Comparison of ENCODE assay signal across 10 cellular contexts in genomic region chr12:92745874-92746553, GRCh38. TPM values are rescaled to one million over a fixed set of nuclear protein-coding genes. Genes with fewer than 3 reads are reported as not detected.
DNase-seq lines count a peak whose midpoint lies in the region; ATAC-seq and TF ChIP-seq lines count a peak whose summit lies in the region.
"Had no signal": no experiment of that assay in that cellular context is flagged by ENCODE, and none has a peak within 500 bp of the region (broad histone marks: within the 10 kb centered on the region; RNA-seq: fewer than 3 reads in every experiment).

No MANE protein-coding gene starts in this region.

- TF ChIP-seq CTCF in HFFc6 (IDR thresholded peaks at IDR 0.05) (no peak; the same call in 1 of the 2 replicates), body of pancreas (IDR thresholded peaks at IDR 0.05) (no peak)

- intact Hi-C loops in body of pancreas (cut with DNase I): no loop called here

- H3K9me3 Mint-ChIP-seq in HFFc6: no peaks in the 10 kb centered on the region
- H3K9me3 Mint-ChIP-seq in effector memory CD8-positive, alpha-beta T cell: no peaks in the 10 kb centered on the region
- H3K9me3 Mint-ChIP-seq: stimulated activated naive CD8-positive, alpha-beta T cell treated with anti-CD3 and anti-CD28 coated beads, Interleukin-15, Interleukin-2, amounts not matched to agents 100 ng/mL and 50 ng/mL, for 24 hours had no signal

- no peaks in the 10 kb centered on the region for H3K36me3 Mint-ChIP-seq in HFFc6 (ENCODE audit: low read depth)
- H3K36me3 Mint-ChIP-seq in effector memory CD8-positive, alpha-beta T cell (ENCODE audit: insufficient read depth): peaks cover 3% of the 10 kb centered on the region

- peak; percentile 87 for DNase-seq in HFFc6
- peak; percentile 33 to 54 (median 36) for DNase-seq in body of pancreas
- peak; percentile 27 for DNase-seq in iPS-NIHi7 (ENCODE audit: extremely low spot score)
- DNase-seq in ecto neural progenitor cell (ENCODE audit: low spot score): no peak
- no peak for DNase-seq in effector memory CD8-positive, alpha-beta T cell
- DNase-seq in NCI-H526 treated with DMSO at 0.1 percent for 48 hours (lab: John Stamatoyannopoulos, UW): no peak
- no peak for DNase-seq in NCI-H1048 (lab: John Stamatoyannopoulos, UW)

- no peaks in the 10 kb centered on the region for H3K4me1 ChIP-seq in body of pancreas
- H3K4me1 ChIP-seq in subcutaneous abdominal adipose tissue (ENCODE audit: control insufficient read depth in 5 of 5, insufficient read depth in 5 of 5, low read length in 5 of 5): peaks cover 2 to 20% (median 14%) of the 10 kb centered on the region in 5 donors

- H3K27me3 ChIP-seq in body of pancreas (no peaks in the 10 kb centered on the region), subcutaneous abdominal adipose tissue (ENCODE audit: control insufficient read depth in 5 of 5, insufficient read depth in 4 of 5, low read length in 5 of 5) (no peaks in the 10 kb centered on the region)

- H3K4me3 Mint-ChIP-seq in HFFc6: peak overlapping the region; percentile 54
- no peak overlapping the region for H3K4me3 Mint-ChIP-seq in effector memory CD8-positive, alpha-beta T cell
- H3K4me3 Mint-ChIP-seq: stimulated activated naive CD8-positive, alpha-beta T cell treated with anti-CD3 and anti-CD28 coated beads, Interleukin-15, Interleukin-2, amounts not matched to agents 100 ng/mL and 50 ng/mL, for 24 hours had no signal

- peaks cover 28% of the 10 kb centered on the region for H3K4me1 Mint-ChIP-seq in HFFc6 (ENCODE audit: low read depth)
- H3K4me1 Mint-ChIP-seq in effector memory CD8-positive, alpha-beta T cell (ENCODE audit: low read depth in 2 of 2): peaks cover 4% of the 10 kb centered on the region in 2 donors

- no peak overlapping the region for H3K4me3 ChIP-seq in body of pancreas
- no peak overlapping the region for H3K4me3 ChIP-seq in subcutaneous abdominal adipose tissue (ENCODE audit: low read depth in 1 of 5, low read length in 5 of 5)

- 73 to 77% methylated on average over 3 of the region's 3 CpGs for WGBS in body of pancreas, 2 donors

- H3K27ac Mint-ChIP-seq in HFFc6: peak overlapping the region; percentile 87
- H3K27ac Mint-ChIP-seq in effector memory CD8-positive, alpha-beta T cell: no peak overlapping the region
- H3K27ac Mint-ChIP-seq: stimulated activated naive CD8-positive, alpha-beta T cell treated with anti-CD3 and anti-CD28 coated beads, Interleukin-15, Interleukin-2, amounts not matched to agents 100 ng/mL and 50 ng/mL, for 24 hours had no signal

- no peaks in the 10 kb centered on the region for H3K36me3 ChIP-seq in body of pancreas (replicated peaks in 1 of 2; ENCODE audit: insufficient read depth in 1 of 2, low read depth in 2 of 2)
- H3K36me3 ChIP-seq in subcutaneous abdominal adipose tissue (ENCODE audit: control insufficient read depth in 5 of 5, insufficient read depth in 5 of 5, low read length in 5 of 5): no peaks in the 10 kb centered on the region

- peak overlapping the region in 3 of 5 donors; percentile 12 to 51 (median 38) for H3K9ac ChIP-seq in subcutaneous abdominal adipose tissue (ENCODE audit: low read length in 5 of 5)
- H3K9ac ChIP-seq: KMS-11 had no signal

- H3K27me3 Mint-ChIP-seq in HFFc6 (ENCODE audit: insufficient read depth): no peaks in the 10 kb centered on the region; the same call in 1 of the 2 replicates
- H3K27me3 Mint-ChIP-seq in effector memory CD8-positive, alpha-beta T cell: peaks cover 24 to 28% of the 10 kb centered on the region in 2 donors

- peak; percentile 52 for ATAC-seq in body of pancreas
- ATAC-seq in effector memory CD8-positive, alpha-beta T cell (replicated peaks): no peak

- H3K27ac ChIP-seq in body of pancreas (no peak overlapping the region), subcutaneous abdominal adipose tissue (ENCODE audit: low read depth, low read length) (peak overlapping the region; percentile 74)
- H3K27ac ChIP-seq: KMS-11 had no signal

- H3K9me3 ChIP-seq in body of pancreas (no peaks in the 10 kb centered on the region), subcutaneous abdominal adipose tissue (ENCODE audit: control insufficient read depth in 5 of 5, low read length in 5 of 5) (no peaks in the 10 kb centered on the region)

- no peak for TF ChIP-seq POLR2A in body of pancreas (IDR thresholded peaks at IDR 0.05)

RNA-seq across cellular contexts. Expression of gene PLEKHG7, which starts 43.2 kb away (rescaled TPM):
- under 1 TPM in 1 of 6 experiments, not detected in 5; 0.06 TPM for total RNA-seq in HFFc6 (2021; fragmentation: NEBNext Ultra II Directional; extraction: Animal tissue kit (Norgen Biotek cat#: 25700))
- 1 to 10 TPM in 1 of 2 donors, under 1 TPM in 1; 0.33 to 1.6 TPM for total RNA-seq in body of pancreas

Comparison
In these comparisons a context has a peak if more than half of its experiments do, and no peak if none do; other contexts are left out.
1. DNase-seq: peak in HFFc6 (single experiment), body of pancreas (4 of 4) and iPS-NIHi7 (single experiment); none in ecto neural progenitor cell (single experiment), effector memory CD8-positive, alpha-beta T cell (0 of 3), NCI-H526 treated with DMSO at 0.1 percent for 48 hours (single experiment) and NCI-H1048 (single experiment).